In the genomic region with DNA sequence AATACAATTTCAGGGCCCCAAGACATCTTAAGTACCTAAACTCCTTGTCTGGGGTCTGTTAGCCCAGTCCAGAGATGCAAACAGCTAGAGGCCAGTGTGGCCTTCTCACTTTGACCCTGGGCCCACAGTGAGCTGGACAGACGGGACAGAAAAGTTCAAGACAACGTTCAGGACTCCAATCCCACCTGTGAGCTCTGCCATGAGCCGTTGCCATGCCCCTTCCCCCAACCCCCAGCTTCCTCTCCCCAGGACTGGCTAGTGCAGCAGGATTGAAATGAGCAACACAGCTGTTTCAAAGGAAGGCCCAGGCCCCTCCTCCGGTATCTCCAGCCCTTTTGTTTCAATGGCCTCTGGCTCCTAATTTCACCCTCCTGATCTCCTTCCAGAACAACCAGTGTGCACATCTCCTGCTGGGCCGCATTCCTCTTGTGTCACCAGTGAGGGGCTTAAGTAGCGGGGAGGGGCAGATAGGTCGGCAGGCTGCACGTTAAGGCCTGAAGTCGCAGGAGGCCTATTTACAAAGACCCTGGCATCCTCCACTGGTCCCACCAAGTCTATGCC, we compare ENCODE assay signal across 24 cellular contexts. TPM values are rescaled to one million over a fixed set of nuclear protein-coding genes. Genes with fewer than 3 reads are reported as not detected.
DNase-seq lines count a peak whose midpoint lies in the region; ATAC-seq, FAIRE-seq and TF ChIP-seq lines count a peak whose summit lies in the region.
"Had no signal": no experiment of that assay in that cellular context is flagged by ENCODE, and none has a peak within 500 bp of the region (broad histone marks: within the 10 kb centered on the region; RNA-seq: fewer than 3 reads in every experiment).

No MANE protein-coding gene starts in this region.

- H3K9ac ChIP-seq in neuronal stem cell (ENCODE audit: low read depth, low read length, poor library complexity) = no peak overlapping the region

- no peak overlapping the region for H3K27ac ChIP-seq in neuronal stem cell (replicated peaks; ENCODE audit: low read length)
- H3K27ac ChIP-seq: left ventricle myocardium inferior, vagina had no signal

- H3K18ac ChIP-seq in neuronal stem cell (ENCODE audit: low read length) = no peak overlapping the region

- H3K14ac ChIP-seq in neuronal stem cell (ENCODE audit: low read length) = no peak overlapping the region

- no peak overlapping the region for H3K23ac ChIP-seq in neuronal stem cell (ENCODE audit: low read depth, low read length, poor library complexity)

- no peak overlapping the region for H3K4ac ChIP-seq in neuronal stem cell (ENCODE audit: low read length)

- H3K4me1 Mint-ChIP-seq in brain = no peaks in the 10 kb centered on the region
- peaks cover 0 to 12% of the 10 kb centered on the region in 2 donors for H3K4me1 Mint-ChIP-seq in natural killer cell treated with Interleukin-12 subunit alpha and Interleukin-12 subunit beta and Interleukin-15 and Interleukin-18, amount 100 ng/mL, for 72 hours (ENCODE audit: low read depth in 2 of 2)

- H2BK15ac ChIP-seq in neuronal stem cell (ENCODE audit: low read length) = no peak overlapping the region

- H3K27ac Mint-ChIP-seq in brain = peak overlapping the region; percentile 46 to 93 (median 79)
- H3K27ac Mint-ChIP-seq in natural killer cell treated with Interleukin-12 subunit alpha and Interleukin-12 subunit beta and Interleukin-15 and Interleukin-18, amount 100 ng/mL, for 72 hours = no peak overlapping the region
- H3K27ac Mint-ChIP-seq: activated CD4-positive, alpha-beta T cell treated with anti-CD3 and anti-CD28 coated beads, Interleukin-2, amount 10 ng/mL, durations not matched to agents 7 days and 5 days; HFFc6; immature natural killer cell had no signal

- DNase-seq in H7 (peak; percentile 64), iPS-NIHi11 (ENCODE audit: low spot score) (peak; percentile 33), neuronal stem cell (ENCODE audit: low spot score) (peak; percentile 65), D721Med (ENCODE audit: insufficient read length, low spot score) (no peak), NCI-H345 (lab: John Stamatoyannopoulos, UW) (no peak)
- no peak for DNase-seq in central memory CD4-positive, alpha-beta T cell
- DNase-seq in natural killer cell treated with Interleukin-12 subunit alpha and Interleukin-12 subunit beta and Interleukin-15 and Interleukin-18, amount 100 ng/mL, for 72 hours (ENCODE audit: low spot score) = no peak
- DNase-seq: activated CD4-positive, alpha-beta T cell treated with anti-CD3 and anti-CD28 coated beads, Interleukin-2, amount 10 ng/mL, durations not matched to agents 7 days and 5 days; activated T-cell treated with anti-CD3 and anti-CD28 coated beads, Interleukin-2, amount 50 U/mL, for 4 hours; effector CD8-positive, alpha-beta T cell; foreskin fibroblast; HFFc6; immature natural killer cell; left ventricle myocardium inferior; NCI-H1105; NCI-H2029 treated with DMSO at 0.1 percent for 48 hours; NCI-H2227 treated with DMSO at 0.1 percent for 48 hours; stimulated activated naive CD4-positive, alpha-beta T cell treated with Interleukin-2 at 50 U/mL for 16 hours; SW 1271; T1000 had no signal

- H3K9me3 ChIP-seq in neuronal stem cell (replicated peaks in 1 of 2; ENCODE audit: control insufficient read depth in 2 of 2, insufficient read depth in 1 of 2, low read depth in 1 of 2, low read length in 2 of 2) = no peaks in the 10 kb centered on the region
- H3K9me3 ChIP-seq: left ventricle myocardium inferior, vagina had no signal

- H3K9me3 Mint-ChIP-seq in brain = peaks cover 0 to 3% (median 0%) of the 10 kb centered on the region in 5 experiments
- no peaks in the 10 kb centered on the region for H3K9me3 Mint-ChIP-seq in natural killer cell treated with Interleukin-12 subunit alpha and Interleukin-12 subunit beta and Interleukin-15 and Interleukin-18, amount 100 ng/mL, for 72 hours
- H3K9me3 Mint-ChIP-seq: activated CD4-positive, alpha-beta T cell treated with anti-CD3 and anti-CD28 coated beads, Interleukin-2, amount 10 ng/mL, durations not matched to agents 7 days and 5 days; activated T-cell treated with anti-CD3 and anti-CD28 coated beads, Interleukin-2, amount 50 U/mL, for 4 hours; HFFc6; immature natural killer cell had no signal

- no peak overlapping the region for H2BK5ac ChIP-seq in neuronal stem cell (ENCODE audit: low read length)

- H3K27me3 Mint-ChIP-seq in brain = no peaks in the 10 kb centered on the region
- peaks cover 22 to 34% of the 10 kb centered on the region in 2 donors for H3K27me3 Mint-ChIP-seq in natural killer cell treated with Interleukin-12 subunit alpha and Interleukin-12 subunit beta and Interleukin-15 and Interleukin-18, amount 100 ng/mL, for 72 hours

- no peak overlapping the region for H4K8ac ChIP-seq in neuronal stem cell (ENCODE audit: low read depth, low read length)

- FAIRE-seq in D721Med (lab: Jason Lieb, UNC) = no peak
- FAIRE-seq: RCC 7860 had no signal

- no peak overlapping the region for H2AFZ ChIP-seq in neuronal stem cell (ENCODE audit: low read length)

- H3K4me3 Mint-ChIP-seq in brain = peak overlapping the region; percentile 21 to 73 (median 47)
- no peak overlapping the region for H3K4me3 Mint-ChIP-seq in natural killer cell treated with Interleukin-12 subunit alpha and Interleukin-12 subunit beta and Interleukin-15 and Interleukin-18, amount 100 ng/mL, for 72 hours
- H3K4me3 Mint-ChIP-seq: activated CD4-positive, alpha-beta T cell treated with anti-CD3 and anti-CD28 coated beads, Interleukin-2, amount 10 ng/mL, durations not matched to agents 7 days and 5 days; activated T-cell treated with anti-CD3 and anti-CD28 coated beads, Interleukin-2, amount 50 U/mL, for 4 hours; HFFc6; immature natural killer cell had no signal

- no peak overlapping the region for H3K4me3 ChIP-seq in H7 (ENCODE audit: insufficient read depth, low read depth, low read length)
- H3K4me3 ChIP-seq in neuronal stem cell (ENCODE audit: low read length in 2 of 2) = no peak overlapping the region
- H3K4me3 ChIP-seq: left ventricle myocardium inferior, vagina had no signal

- TF ChIP-seq CTCF in brain (conservative IDR thresholded peaks at IDR 0.05) (no peak), D721Med (IDR thresholded peaks at IDR 0.05; ENCODE audit: insufficient read depth, missing control alignments) (no peak)

- H2BK12ac ChIP-seq in neuronal stem cell (ENCODE audit: low read length) = no peak overlapping the region

- no CpG with 5 or more reads among the region's 9 CpGs for WGBS in neuronal stem cell (ENCODE audit: extremely low coverage in 2 of 2, insufficient read length in 2 of 2, insufficient replicate concordance in 1 of 2), 2 donors

- H2AK5ac ChIP-seq in neuronal stem cell (ENCODE audit: low read depth, low read length) = no peak overlapping the region

- peaks cover 77% of the 10 kb centered on the region for H3K36me3 Mint-ChIP-seq in brain
- no peaks in the 10 kb centered on the region for H3K36me3 Mint-ChIP-seq in natural killer cell treated with Interleukin-12 subunit alpha and Interleukin-12 subunit beta and Interleukin-15 and Interleukin-18, amount 100 ng/mL, for 72 hours
- H3K36me3 Mint-ChIP-seq: immature natural killer cell had no signal

- no peaks in the 10 kb centered on the region for H3K27me3 ChIP-seq in H7 (ENCODE audit: control insufficient read depth, insufficient read depth, low read length)
- peaks cover 0 to 7% (median 0%) of the 10 kb centered on the region in 3 experiments for H3K27me3 ChIP-seq in neuronal stem cell (ENCODE audit: control insufficient read depth in 3 of 3, insufficient read depth in 3 of 3, low read depth in 1 of 3, low read length in 3 of 3)
- H3K27me3 ChIP-seq: vagina had no signal

- H3K4me2 ChIP-seq in neuronal stem cell (ENCODE audit: insufficient read depth, low read length, poor library complexity, severe bottlenecking) = no peak overlapping the region

- H3K4me1 ChIP-seq in neuronal stem cell (ENCODE audit: control insufficient read depth in 2 of 2, insufficient read depth in 1 of 2, low read depth in 1 of 2, low read length in 2 of 2) = peaks cover 38 to 56% of the 10 kb centered on the region in 2 donors

- no peak for ATAC-seq in natural killer cell treated with Interleukin-12 subunit alpha and Interleukin-12 subunit beta and Interleukin-15 and Interleukin-18, amount 100 ng/mL, for 72 hours
- ATAC-seq: activated T-cell treated with anti-CD3 and anti-CD28 coated beads, Interleukin-2, amount 50 U/mL, for 4 hours; sciatic nerve had no signal

- H2BK120ac ChIP-seq in neuronal stem cell (ENCODE audit: low read depth, low read length) = no peak overlapping the region

- H4K91ac ChIP-seq in neuronal stem cell (ENCODE audit: low read depth, low read length, poor library complexity) = no peak overlapping the region

- peaks cover 5% of the 10 kb centered on the region for H3K79me1 ChIP-seq in neuronal stem cell (ENCODE audit: low read depth, low read length)

- H3K36me3 ChIP-seq in H7 (replicated peaks; ENCODE audit: control insufficient read depth, insufficient read depth, low read length) = peaks cover 4% of the 10 kb centered on the region
- H3K36me3 ChIP-seq in neuronal stem cell (replicated peaks in 1 of 2; ENCODE audit: control insufficient read depth in 2 of 2, insufficient read depth in 2 of 2, low read length in 2 of 2) = peaks cover 5 to 68% of the 10 kb centered on the region in 2 donors

RNA-seq across cellular contexts. Expression of gene AXIN2, which starts 11.3 kb away (rescaled TPM):
- total RNA-seq in H7 (2014; rRNA removed; shearing (Covaris generic)) = 34.8 and 36.1 TPM in 2 replicates
- 5.6 TPM for polyA plus RNA-seq in brain (ENCODE audit: insufficient read depth, low read depth, low replicate concordance)
- polyA plus RNA-seq in neuronal stem cell (2013, experiment 1 of 2) = 7.2 TPM
- 7.1 TPM for polyA plus RNA-seq in neuronal stem cell (2013, experiment 2 of 2)
- total RNA-seq in natural killer cell treated with Interleukin-12 subunit alpha and Interleukin-12 subunit beta and Interleukin-15 and Interleukin-18, amount 100 ng/mL, for 72 hours = under 1 TPM; 0.55 to 0.95 TPM

Comparison
In these comparisons a context has a peak if more than half of its experiments do, and no peak if none do; other contexts are left out.
1. DNase-seq: peak in H7 (single experiment), iPS-NIHi11 (single experiment) and neuronal stem cell (single experiment); none in D721Med (single experiment), central memory CD4-positive, alpha-beta T cell (single experiment), natural killer cell treated with Interleukin-12 subunit alpha and Interleukin-12 subunit beta and Interleukin-15 and Interleukin-18, amount 100 ng/mL, for 72 hours (single experiment) and NCI-H345 (single experiment).
2. H3K27ac Mint-ChIP-seq: peak in brain (5 of 5); none in natural killer cell treated with Interleukin-12 subunit alpha and Interleukin-12 subunit beta and Interleukin-15 and Interleukin-18, amount 100 ng/mL, for 72 hours (0 of 2).
3. RNA of gene AXIN2, which starts 11.3 kb away (total RNA-seq): 34.8 to 36.1 TPM in H7; 0.55 to 0.95 TPM in natural killer cell treated with Interleukin-12 subunit alpha and Interleukin-12 subunit beta and Interleukin-15 and Interleukin-18, amount 100 ng/mL, for 72 hours; every median in the first group is over 10 times any median in the second.